ENCODE assay signal across 23 cellular contexts in genomic region chr6:165456327-165456726, GRCh38.
A peak's percentile ranks its signal among the peaks of the same experiment; 100 is the strongest.
DNase-seq lines count a peak whose midpoint lies in the region; ATAC-seq and TF ChIP-seq lines count a peak whose summit lies in the region.
"Had no signal": no experiment of that assay in that cellular context is flagged by ENCODE, and none has a peak within 500 bp of the region (broad histone marks: within the 10 kb centered on the region; RNA-seq: fewer than 3 reads in every experiment).

No MANE protein-coding gene starts in this region.

- no peaks in the 10 kb centered on the region for H3K27me3 Mint-ChIP-seq in nephron (ENCODE audit: low read depth)
- H3K27me3 Mint-ChIP-seq: CD4-positive, alpha-beta T cell; T-cell had no signal

- H3K4me1 ChIP-seq in endocrine pancreas (ENCODE audit: control insufficient read depth, insufficient read depth, low read length) (peaks cover 5% of the 10 kb centered on the region), SJCRH30 (peaks cover 6% of the 10 kb centered on the region; the same call in 1 of the 2 replicates)
- H3K4me1 ChIP-seq: BLaER1 treated with 17β-estradiol and CSF1 and Interleukin-3, amounts not matched to agents 10 nM and 100 nM; SJSA1 had no signal

- H3K27ac ChIP-seq in substantia nigra (ENCODE audit: low read depth, low read length, poor library complexity, severe bottlenecking) (no peak overlapping the region), SJCRH30 (no peak overlapping the region)
- H3K27ac ChIP-seq: BLaER1 treated with 17β-estradiol and CSF1 and Interleukin-3, amounts not matched to agents 10 nM and 100 nM; SJSA1 had no signal

- H3K27me3 ChIP-seq in endocrine pancreas (ENCODE audit: control insufficient read depth, insufficient read depth, low read length) (no peaks in the 10 kb centered on the region), SJCRH30 (no peaks in the 10 kb centered on the region)
- H3K27me3 ChIP-seq: BLaER1 treated with 17β-estradiol and CSF1 and Interleukin-3, amounts not matched to agents 10 nM and 100 nM; SJSA1 had no signal

- ATAC-seq in HG03565 (IDR thresholded peaks at IDR 0.05; ENCODE audit: unreplicated experiment), result no peak
- ATAC-seq: GM23338, PC-3, Right ventricle myocardium inferior, T-cell had no signal

- H3K4me3 ChIP-seq in GM12865 (ENCODE audit: low read depth, low read length) (no peak overlapping the region), endocrine pancreas (ENCODE audit: control insufficient read depth, insufficient read depth, low read length) (peak overlapping the region; percentile 43), SJCRH30 (no peak overlapping the region)
- H3K4me3 ChIP-seq: BLaER1 treated with 17β-estradiol and CSF1 and Interleukin-3, amounts not matched to agents 10 nM and 100 nM; GM23338; SJSA1 had no signal

- peak; percentile 3 for DNase-seq in GM12865 (ENCODE audit: low read depth)
- peak; percentile 38 for DNase-seq in NCI-H1092 treated with DMSO at 0.1 percent for 48 hours (lab: John Stamatoyannopoulos, UW)
- DNase-seq in substantia nigra (lab: John Stamatoyannopoulos, UW), result no peak
- DNase-seq in SJCRH30, result no peak
- no peak for DNase-seq in activated T-cell treated with anti-CD3 and anti-CD28 coated beads, Interleukin-2, amount 50 U/mL, for 48 hours
- DNase-seq: AML-193; CD4-positive, alpha-beta T cell; DMS53; H9; Karpas-422; MV-4-11; NCI-H2029; NCI-H69; NK-92 treated with Interleukin-12 subunit alpha and Interleukin-12 subunit beta, amount 100 ng/mL, for 24 hours; PC-3; T-cell had no signal

- H3K36me3 ChIP-seq in endocrine pancreas (ENCODE audit: control insufficient read depth, insufficient read depth, low read length) (no peaks in the 10 kb centered on the region), SJCRH30 (no peaks in the 10 kb centered on the region)
- H3K36me3 ChIP-seq: BLaER1 treated with 17β-estradiol and CSF1 and Interleukin-3, amounts not matched to agents 10 nM and 100 nM; SJSA1 had no signal

- no peak for TF ChIP-seq CTCF in GM12865 (IDR thresholded peaks at IDR 0.05; ENCODE audit: insufficient read depth, low read depth, low read length, missing control alignments)
- TF ChIP-seq CTCF in nephron (IDR thresholded peaks at IDR 0.05; ENCODE audit: unreplicated experiment in 3 of 3), result no peak

- peaks cover 30% of the 10 kb centered on the region for H3K4me1 Mint-ChIP-seq in nephron
- H3K4me1 Mint-ChIP-seq: T-cell had no signal

- H3K36me3 Mint-ChIP-seq in nephron (ENCODE audit: low read depth), result peaks cover 4% of the 10 kb centered on the region
- H3K36me3 Mint-ChIP-seq: T-cell had no signal

- H3K27ac Mint-ChIP-seq in nephron, result peak overlapping the region; percentile 5 to 46 (median 37)
- H3K27ac Mint-ChIP-seq: CD4-positive, alpha-beta T cell; GM23338; H9; T-cell had no signal

- no peak overlapping the region for H3K4me3 Mint-ChIP-seq in nephron
- H3K4me3 Mint-ChIP-seq: CD4-positive, alpha-beta T cell; GM23338; H9; T-cell had no signal

- H3K9me3 Mint-ChIP-seq in nephron, result no peaks in the 10 kb centered on the region
- H3K9me3 Mint-ChIP-seq: CD4-positive, alpha-beta T cell; GM23338; H9 had no signal

- no peak overlapping the region for H3K9ac ChIP-seq in endocrine pancreas (ENCODE audit: control insufficient read depth, insufficient read depth, low read length)
- H3K9ac ChIP-seq: BLaER1 treated with 17β-estradiol and CSF1 and Interleukin-3, amounts not matched to agents 10 nM and 100 nM had no signal

- H3K9me3 ChIP-seq in endocrine pancreas (ENCODE audit: control insufficient read depth, low read length) (no peaks in the 10 kb centered on the region), SJCRH30 (replicated peaks) (no peaks in the 10 kb centered on the region)
- H3K9me3 ChIP-seq: BLaER1 treated with 17β-estradiol and CSF1 and Interleukin-3, amounts not matched to agents 10 nM and 100 nM; SJSA1 had no signal

Comparison
In these comparisons a context has a peak if more than half of its experiments do, and no peak if none do; other contexts are left out.
1. DNase-seq: peak in GM12865 (single experiment) and NCI-H1092 treated with DMSO at 0.1 percent for 48 hours (single experiment); none in substantia nigra (0 of 49), SJCRH30 (0 of 2) and activated T-cell treated with anti-CD3 and anti-CD28 coated beads, Interleukin-2, amount 50 U/mL, for 48 hours (0 of 2).